In the genomic region with DNA sequence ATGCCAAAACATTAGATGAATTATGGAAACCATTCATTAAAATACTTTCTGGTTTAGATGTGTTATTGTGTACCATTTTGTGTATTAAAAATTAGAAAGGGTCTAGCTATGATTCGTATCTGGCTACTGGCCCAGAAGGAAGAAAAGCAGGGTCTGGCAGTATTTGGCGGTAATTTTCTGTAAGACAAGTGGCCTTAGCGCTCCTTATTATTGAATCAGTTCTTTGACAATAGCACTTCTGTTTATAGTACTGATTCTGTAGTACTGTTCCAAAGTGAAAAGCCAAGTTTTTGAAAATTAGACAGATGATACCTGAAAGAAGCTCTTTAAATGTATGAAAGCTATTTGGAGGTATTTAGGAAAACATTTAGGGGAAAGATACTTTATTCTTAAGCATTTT, we compare ENCODE assay signal across 13 cellular contexts. TPM values are rescaled to one million over a fixed set of nuclear protein-coding genes. Genes with fewer than 3 reads are reported as not detected.
DNase-seq lines count a peak whose midpoint lies in the region; ATAC-seq lines count a peak whose summit lies in the region.
"Had no signal": no experiment of that assay in that cellular context is flagged by ENCODE, and none has a peak within 500 bp of the region (broad histone marks: within the 10 kb centered on the region; RNA-seq: fewer than 3 reads in every experiment).

No MANE protein-coding gene starts in this region.

- intact Hi-C loops in aorta (cut with DNase I) = no loop called here

- ATAC-seq in aorta (ENCODE audit: low FRiP score) (no peak), HG02852 (IDR thresholded peaks at IDR 0.05; ENCODE audit: unreplicated experiment) (no peak)
- ATAC-seq: K562 had no signal

- no peaks in the 10 kb centered on the region for H3K27me3 ChIP-seq in aorta (ENCODE audit: control insufficient read depth in 1 of 2, insufficient read depth in 2 of 2, low read length in 1 of 2)

- H3K4me1 ChIP-seq in aorta (ENCODE audit: control insufficient read depth in 1 of 2, insufficient read depth in 2 of 2, low read length in 2 of 2) = no peaks in the 10 kb centered on the region

- DNase-seq in NCI-H1436 (lab: John Stamatoyannopoulos, UW) = peak; percentile 51
- DNase-seq in NCI-H1436 treated with DMSO at 0.1 percent for 48 hours (lab: John Stamatoyannopoulos, UW) = no peak
- DNase-seq in NCI-H1105 treated with DMSO at 0.1 percent for 48 hours (lab: John Stamatoyannopoulos, UW) = peak; percentile 85
- peak; percentile 22 for DNase-seq in NCI-H2227 (lab: John Stamatoyannopoulos, UW; ENCODE audit: unreplicated experiment)
- DNase-seq in pons (ENCODE audit: low spot score) = peak; percentile 51
- no peak for DNase-seq in aorta
- no peak for DNase-seq in NCI-H524 (lab: John Stamatoyannopoulos, UW)
- DNase-seq: NCI-H1930, NCI-H510A, PC-9, SK-N-SH had no signal

- H3K36me3 ChIP-seq in aorta (ENCODE audit: control insufficient read depth in 1 of 2, insufficient read depth in 2 of 2, low read length in 1 of 2) = no peaks in the 10 kb centered on the region

- 88 to 90% methylated on average over 3 of the region's 3 CpGs for WGBS in aorta, 2 donors

- no peaks in the 10 kb centered on the region for H3K9me3 ChIP-seq in aorta (ENCODE audit: control insufficient read depth, low read length)
- H3K9me3 ChIP-seq: SK-N-SH had no signal

- no peak overlapping the region for H3K4me3 ChIP-seq in aorta (ENCODE audit: low read length in 2 of 2)
- H3K4me3 ChIP-seq: K562, PC-9 had no signal

- no peak overlapping the region for H3K27ac ChIP-seq in aorta (ENCODE audit: low read depth in 1 of 2, low read length in 2 of 2)
- H3K27ac ChIP-seq: PC-9 had no signal

RNA-seq across cellular contexts. Expression of gene GLCE, which starts 10.2 kb away (rescaled TPM):
- 10 to 100 TPM in 1 of 2 donors, 1 to 10 TPM in 1; 8.1 to 15.0 TPM for total RNA-seq in aorta
- polyA plus RNA-seq in aorta = 1 to 10 TPM; 7.0 TPM

Comparison
In these comparisons a context has a peak if more than half of its experiments do, and no peak if none do; other contexts are left out.
1. DNase-seq: peak in NCI-H1436 (single experiment), NCI-H1105 treated with DMSO at 0.1 percent for 48 hours (single experiment), NCI-H2227 (single experiment) and pons (single experiment); none in NCI-H1436 treated with DMSO at 0.1 percent for 48 hours (single experiment), aorta (0 of 2) and NCI-H524 (0 of 2).